Comparison of ENCODE assay signal across 9 cellular contexts in genomic region chr10:45593938-45594275, GRCh38.
DNase-seq lines count a peak whose midpoint lies in the region; ATAC-seq and TF ChIP-seq lines count a peak whose summit lies in the region.
"Had no signal": no experiment of that assay in that cellular context is flagged by ENCODE, and none has a peak within 500 bp of the region (broad histone marks: within the 10 kb centered on the region; RNA-seq: fewer than 3 reads in every experiment).

No MANE protein-coding gene starts in this region.

- peak overlapping the region; percentile 94 to 98 (median 96) for H3K4me3 Mint-ChIP-seq in CD4-positive, CD25-positive, alpha-beta regulatory T cell
- peak overlapping the region; percentile 88 for H3K4me3 Mint-ChIP-seq in osteocyte (ENCODE audit: unreplicated experiment)

- no peak for DNase-seq in CD4-positive, CD25-positive, alpha-beta regulatory T cell
- DNase-seq in epithelial cell of esophagus (ENCODE audit: low read depth) (no peak), osteocyte (ENCODE audit: extremely low spot score, unreplicated experiment) (no peak), ecto neural progenitor cell (ENCODE audit: low spot score) (no peak)
- no peak for DNase-seq in stimulated activated CD8-positive, alpha-beta memory T cell treated with anti-CD3 and anti-CD28 coated beads, Interleukin-4, amount 100 ng/mL, for 48 hours
- DNase-seq: NK-92 treated with Interleukin-12 subunit alpha and Interleukin-12 subunit beta, amount 100 ng/mL, for 24 hours had no signal

- peak overlapping the region; percentile 20; the same call in 1 of the 2 replicates for H2AFZ ChIP-seq in OCI-LY3 (ENCODE audit: low read depth, low read length)

- peaks cover 24 to 48% (median 32%) of the 10 kb centered on the region in 4 donors for H3K4me1 Mint-ChIP-seq in CD4-positive, CD25-positive, alpha-beta regulatory T cell
- H3K4me1 Mint-ChIP-seq in osteocyte (ENCODE audit: unreplicated experiment) = peaks cover 24% of the 10 kb centered on the region

- peaks cover 0 to 1% (median 0%) of the 10 kb centered on the region in 7 donors for H3K9me3 Mint-ChIP-seq in CD4-positive, CD25-positive, alpha-beta regulatory T cell
- peaks cover 4% of the 10 kb centered on the region for H3K9me3 Mint-ChIP-seq in osteocyte (ENCODE audit: unreplicated experiment)

- H3K4me2 ChIP-seq in OCI-LY3 (ENCODE audit: low read length) = peak overlapping the region; percentile 72

- H3K36me3 Mint-ChIP-seq in CD4-positive, CD25-positive, alpha-beta regulatory T cell = peaks cover 20% of the 10 kb centered on the region
- peaks cover 7% of the 10 kb centered on the region for H3K36me3 Mint-ChIP-seq in osteocyte (ENCODE audit: unreplicated experiment)

- peak overlapping the region; percentile 63 for H3K27ac ChIP-seq in CD4-positive, CD25-positive, alpha-beta regulatory T cell (ENCODE audit: insufficient read depth, low read length, poor library complexity, severe bottlenecking)
- no peak overlapping the region for H3K27ac ChIP-seq in OCI-LY3 (ENCODE audit: low read length)

- ATAC-seq in CD4-positive, CD25-positive, alpha-beta regulatory T cell (ENCODE audit: low read depth in 2 of 2) = no peak
- ATAC-seq in HG02642 (IDR thresholded peaks at IDR 0.05; ENCODE audit: poor library complexity, unreplicated experiment) (no peak), GM18511 (IDR thresholded peaks at IDR 0.05; ENCODE audit: unreplicated experiment) (no peak)

- TF ChIP-seq CTCF in OCI-LY3 (IDR thresholded peaks at IDR 0.05; ENCODE audit: low read depth, low read length) (no peak), epithelial cell of esophagus (IDR thresholded peaks at IDR 0.05; ENCODE audit: insufficient read depth, low read depth, low read length, missing control alignments) (no peak), osteocyte (IDR thresholded peaks at IDR 0.05) (no peak)

- H3K9me3 ChIP-seq in CD4-positive, CD25-positive, alpha-beta regulatory T cell (ENCODE audit: control insufficient read depth in 2 of 2, low read length in 2 of 2) = no peaks in the 10 kb centered on the region
- H3K9me3 ChIP-seq in OCI-LY3 (ENCODE audit: insufficient read depth, low read length) = no peaks in the 10 kb centered on the region

- H3K9ac ChIP-seq in OCI-LY3 (ENCODE audit: low read length) = peak overlapping the region; percentile 43

- peaks cover 28% of the 10 kb centered on the region for H3K4me1 ChIP-seq in CD4-positive, CD25-positive, alpha-beta regulatory T cell (ENCODE audit: control insufficient read depth, insufficient read depth, low read length, poor library complexity, severe bottlenecking)
- H3K4me1 ChIP-seq in OCI-LY3 (ENCODE audit: low read length) = peaks cover 13% of the 10 kb centered on the region

- H3K36me3 ChIP-seq in CD4-positive, CD25-positive, alpha-beta regulatory T cell (ENCODE audit: control insufficient read depth, insufficient read depth, low read length) = peaks cover 5% of the 10 kb centered on the region
- H3K36me3 ChIP-seq in OCI-LY3 (replicated peaks; ENCODE audit: low read depth, low read length) = no peaks in the 10 kb centered on the region

- H3K27me3 ChIP-seq in CD4-positive, CD25-positive, alpha-beta regulatory T cell (ENCODE audit: control insufficient read depth, insufficient read depth, low read length) = no peaks in the 10 kb centered on the region
- no peaks in the 10 kb centered on the region for H3K27me3 ChIP-seq in OCI-LY3 (ENCODE audit: low read depth, low read length)

- peaks cover 11% of the 10 kb centered on the region for H3K27me3 Mint-ChIP-seq in CD4-positive, CD25-positive, alpha-beta regulatory T cell
- no peaks in the 10 kb centered on the region for H3K27me3 Mint-ChIP-seq in osteocyte (ENCODE audit: unreplicated experiment)

- H4K20me1 ChIP-seq in OCI-LY3 (ENCODE audit: insufficient read depth, low read length) = no peaks in the 10 kb centered on the region

- peak overlapping the region; percentile 72 to 96 (median 93) for H3K27ac Mint-ChIP-seq in CD4-positive, CD25-positive, alpha-beta regulatory T cell
- H3K27ac Mint-ChIP-seq in osteocyte (ENCODE audit: unreplicated experiment) = peak overlapping the region; percentile 71

- H3K79me2 ChIP-seq in OCI-LY3 (ENCODE audit: low read length) = no peaks in the 10 kb centered on the region

- peak overlapping the region; percentile 94 for H3K4me3 ChIP-seq in CD4-positive, CD25-positive, alpha-beta regulatory T cell (ENCODE audit: low read depth, low read length)
- H3K4me3 ChIP-seq in OCI-LY3 (ENCODE audit: low read length) = peak overlapping the region; percentile 79
- H3K4me3 ChIP-seq in epithelial cell of esophagus (ENCODE audit: low read length) = peak overlapping the region; percentile 70
